In genomic region chr10:128985036-128985435, GRCh38 we compare ENCODE assay signal across 23 cellular contexts.
"Had no signal": no experiment of that assay in that cellular context is flagged by ENCODE, and none has a peak within 500 bp of the region (broad histone marks: within the 10 kb centered on the region; RNA-seq: fewer than 3 reads in every experiment).

No MANE protein-coding gene starts in this region.

- H3K4me3 ChIP-seq: dorsolateral prefrontal cortex, esophagus muscularis mucosa, lung, mucosa of descending colon, prostate gland, right atrium auricular region, sigmoid colon, thoracic aorta, tibial nerve, upper lobe of right lung, uterus had no signal

- H3K4me1 Mint-ChIP-seq: memory B cell; naive B cell; neural crest cell; stimulated activated memory B cell treated with anti-CD40 and anti-IgM and Interleukin-4, amounts not matched to agents 10 μg/mL and 1 μg/mL and 100 μg/mL, for 72 hours had no signal

- H3K27me3 Mint-ChIP-seq: stimulated activated memory B cell treated with anti-CD40 and anti-IgM and Interleukin-4, amounts not matched to agents 10 μg/mL and 1 μg/mL and 100 μg/mL, for 72 hours had no signal

- H3K27ac ChIP-seq: dorsolateral prefrontal cortex, esophagus muscularis mucosa, neutrophil, parathyroid adenoma, prostate gland, right atrium auricular region, sigmoid colon, thoracic aorta, tibial nerve, upper lobe of right lung, uterus had no signal

- H3K4me1 ChIP-seq: esophagus muscularis mucosa, parathyroid adenoma, prostate gland, right atrium auricular region, sigmoid colon, tibial nerve, upper lobe of right lung, uterus had no signal

- H3K27ac Mint-ChIP-seq: memory B cell; mesothelial cell of epicardium; naive B cell; natural killer cell treated with Interleukin-12 subunit alpha and Interleukin-12 subunit beta and Interleukin-15 and Interleukin-18, amount 100 ng/mL, for 72 hours; stimulated activated memory B cell treated with anti-CD40 and anti-IgM and Interleukin-4, amounts not matched to agents 10 μg/mL and 1 μg/mL and 100 μg/mL, for 72 hours; stimulated activated naive CD8-positive, alpha-beta T cell treated with anti-CD3 and anti-CD28 coated beads, Interleukin-15, Interleukin-2, amounts not matched to agents 100 ng/mL and 50 ng/mL, for 24 hours had no signal

- ATAC-seq: mucosa of descending colon; natural killer cell treated with Interleukin-12 subunit alpha and Interleukin-12 subunit beta and Interleukin-15 and Interleukin-18, amount 100 ng/mL, for 72 hours; stimulated activated memory B cell treated with anti-CD40 and anti-IgM and Interleukin-4, amounts not matched to agents 10 μg/mL and 1 μg/mL and 100 μg/mL, for 72 hours; upper lobe of right lung had no signal

- H3K9ac ChIP-seq: parathyroid adenoma had no signal

- H3K9me3 Mint-ChIP-seq: mesothelial cell of epicardium; natural killer cell treated with Interleukin-12 subunit alpha and Interleukin-12 subunit beta and Interleukin-15 and Interleukin-18, amount 100 ng/mL, for 72 hours; stimulated activated naive CD8-positive, alpha-beta T cell treated with anti-CD3 and anti-CD28 coated beads, Interleukin-15, Interleukin-2, amounts not matched to agents 100 ng/mL and 50 ng/mL, for 24 hours had no signal

- H3K9me3 ChIP-seq: mucosa of descending colon, neutrophil, prostate gland, right atrium auricular region, sigmoid colon, thoracic aorta, upper lobe of right lung, uterus had no signal

- H3K36me3 ChIP-seq: esophagus muscularis mucosa, neutrophil, prostate gland, right atrium auricular region, sigmoid colon, thoracic aorta, tibial nerve, upper lobe of right lung, uterus had no signal

- H3K36me3 Mint-ChIP-seq: memory B cell; mesothelial cell of epicardium; naive B cell; natural killer cell treated with Interleukin-12 subunit alpha and Interleukin-12 subunit beta and Interleukin-15 and Interleukin-18, amount 100 ng/mL, for 72 hours; stimulated activated memory B cell treated with anti-CD40 and anti-IgM and Interleukin-4, amounts not matched to agents 10 μg/mL and 1 μg/mL and 100 μg/mL, for 72 hours had no signal

- DNase-seq: dorsolateral prefrontal cortex; effector CD4-positive, alpha-beta T cell; hypothalamus; mucosa of descending colon; naive B cell; sigmoid colon; stimulated activated CD4-positive, alpha-beta T cell treated with anti-CD3 and anti-CD28 coated beads, Interleukin-4, amount 100 ng/mL, for 4 hours; upper lobe of right lung; uterus had no signal

- H3K27me3 ChIP-seq: neutrophil, right atrium auricular region, tibial nerve, upper lobe of right lung, uterus had no signal

- H3K4me3 Mint-ChIP-seq: memory B cell; mesothelial cell of epicardium; naive B cell; natural killer cell treated with Interleukin-12 subunit alpha and Interleukin-12 subunit beta and Interleukin-15 and Interleukin-18, amount 100 ng/mL, for 72 hours; neural crest cell; stimulated activated memory B cell treated with anti-CD40 and anti-IgM and Interleukin-4, amounts not matched to agents 10 μg/mL and 1 μg/mL and 100 μg/mL, for 72 hours; stimulated activated naive CD8-positive, alpha-beta T cell treated with anti-CD3 and anti-CD28 coated beads, Interleukin-15, Interleukin-2, amounts not matched to agents 100 ng/mL and 50 ng/mL, for 24 hours had no signal
